ENCODE assay signal across 19 cellular contexts in the genomic region with DNA sequence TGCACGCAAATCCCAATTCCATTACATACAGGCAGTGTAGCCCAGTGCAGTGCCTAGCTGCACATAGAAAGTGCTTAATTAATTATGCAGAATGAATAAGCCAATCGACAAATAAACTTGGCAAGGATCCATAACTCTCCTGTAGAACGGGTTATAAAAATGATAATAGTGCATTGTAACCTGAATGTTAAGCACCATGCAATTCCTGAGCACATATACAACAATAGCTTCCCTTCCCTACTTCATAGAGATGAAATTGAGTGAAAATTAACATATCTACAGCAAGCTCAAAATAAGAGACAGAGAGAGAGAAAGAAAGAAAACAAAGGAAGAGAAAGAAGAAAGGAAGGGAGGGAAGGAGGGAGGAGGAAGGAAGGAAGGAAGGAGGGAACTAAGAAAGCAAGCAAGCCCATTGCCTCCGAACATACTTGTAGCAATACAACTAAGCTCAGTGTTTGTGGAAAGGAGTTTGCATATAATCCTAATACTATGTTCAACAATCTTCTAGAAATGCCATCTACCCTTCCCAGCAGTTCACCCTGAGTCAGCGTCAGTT.
"Had no signal": no experiment of that assay in that cellular context is flagged by ENCODE, and none has a peak within 500 bp of the region (broad histone marks: within the 10 kb centered on the region; RNA-seq: fewer than 3 reads in every experiment).

No MANE protein-coding gene starts in this region.

- H3K27ac Mint-ChIP-seq: naive thymus-derived CD8-positive, alpha-beta T cell; stimulated activated naive B cell treated with anti-CD40 and anti-IgM and Interleukin-4, amounts not matched to agents 10 μg/mL and 1 μg/mL and 100 μg/mL, for 72 hours; stimulated activated naive CD8-positive, alpha-beta T cell treated with anti-CD3 and anti-CD28 coated beads, Interleukin-15, amount 100 ng/mL, for 72 hours had no signal

- H3K4me3 ChIP-seq: dorsolateral prefrontal cortex, lower lobe of right lung, ovary, psoas muscle, sigmoid colon, spleen, suprapubic skin, transverse colon, upper lobe of right lung, uterus had no signal

- H3K27me3 Mint-ChIP-seq: naive thymus-derived CD8-positive, alpha-beta T cell; stimulated activated naive B cell treated with anti-CD40 and anti-IgM and Interleukin-4, amounts not matched to agents 10 μg/mL and 1 μg/mL and 100 μg/mL, for 72 hours; stimulated activated naive CD8-positive, alpha-beta T cell treated with anti-CD3 and anti-CD28 coated beads, Interleukin-15, amount 100 ng/mL, for 72 hours had no signal

- ATAC-seq: left ventricle myocardium superior; lower lobe of right lung; naive thymus-derived CD8-positive, alpha-beta T cell; psoas muscle; right cardiac atrium; stimulated activated naive B cell treated with anti-CD40 and anti-IgM and Interleukin-4, amounts not matched to agents 10 μg/mL and 1 μg/mL and 100 μg/mL, for 72 hours; stimulated activated naive CD8-positive, alpha-beta T cell treated with anti-CD3 and anti-CD28 coated beads, Interleukin-15, amount 100 ng/mL, for 72 hours; upper lobe of right lung had no signal

- H3K27ac ChIP-seq: dorsolateral prefrontal cortex, lower lobe of right lung, ovary, psoas muscle, sigmoid colon, spleen, suprapubic skin, transverse colon, upper lobe of right lung, uterus had no signal

- H3K4me1 ChIP-seq: lower lobe of right lung, psoas muscle, sigmoid colon, spleen, suprapubic skin, transverse colon, upper lobe of right lung, uterus had no signal

- H3K4me3 Mint-ChIP-seq: naive thymus-derived CD8-positive, alpha-beta T cell; stimulated activated naive B cell treated with anti-CD40 and anti-IgM and Interleukin-4, amounts not matched to agents 10 μg/mL and 1 μg/mL and 100 μg/mL, for 72 hours; stimulated activated naive CD8-positive, alpha-beta T cell treated with anti-CD3 and anti-CD28 coated beads, Interleukin-15, amount 100 ng/mL, for 72 hours had no signal

- H3K9me3 ChIP-seq: lower lobe of right lung, ovary, psoas muscle, sigmoid colon, suprapubic skin, transverse colon, upper lobe of right lung, uterus had no signal

- H3K4me1 Mint-ChIP-seq: naive thymus-derived CD8-positive, alpha-beta T cell; stimulated activated naive B cell treated with anti-CD40 and anti-IgM and Interleukin-4, amounts not matched to agents 10 μg/mL and 1 μg/mL and 100 μg/mL, for 72 hours; stimulated activated naive CD8-positive, alpha-beta T cell treated with anti-CD3 and anti-CD28 coated beads, Interleukin-15, amount 100 ng/mL, for 72 hours had no signal

- H3K36me3 ChIP-seq: lower lobe of right lung, ovary, sigmoid colon, spleen, suprapubic skin, transverse colon, upper lobe of right lung, uterus had no signal

- DNase-seq: dorsolateral prefrontal cortex; effector CD4-positive, alpha-beta T cell; hypothalamus; left ventricle myocardium superior; lower lobe of right lung; naive thymus-derived CD8-positive, alpha-beta T cell; occipital lobe; ovary; posterior cingulate gyrus; psoas muscle; right cardiac atrium; sigmoid colon; spleen; stimulated activated naive B cell treated with anti-CD40 and anti-IgM and Interleukin-4, amounts not matched to agents 10 μg/mL and 1 μg/mL and 100 μg/mL, for 72 hours; stimulated activated naive CD8-positive, alpha-beta T cell treated with anti-CD3 and anti-CD28 coated beads, Interleukin-15, amount 100 ng/mL, for 72 hours; transverse colon; upper lobe of right lung; uterus had no signal

- H3K36me3 Mint-ChIP-seq: naive thymus-derived CD8-positive, alpha-beta T cell; stimulated activated naive B cell treated with anti-CD40 and anti-IgM and Interleukin-4, amounts not matched to agents 10 μg/mL and 1 μg/mL and 100 μg/mL, for 72 hours had no signal

- H3K27me3 ChIP-seq: ovary, sigmoid colon, spleen, suprapubic skin, transverse colon, upper lobe of right lung, uterus had no signal
